1 cellular context compared by ENCODE assay signal in genomic region chr2:219252570-219252899, GRCh38.
TF ChIP-seq lines count a peak whose summit lies in the region.

No MANE protein-coding gene starts in this region.

TF ChIP-seq in A549, 52 proteins besides CTCF, POLR2A, EP300 and RAD21 (continued from another document):
- TF ChIP-seq EHMT2 (IDR thresholded peaks at IDR 0.05; ENCODE audit: low read depth): no peak
- TF ChIP-seq RFX5 (IDR thresholded peaks at IDR 0.05): no peak
- no peak for TF ChIP-seq CBX2 (IDR thresholded peaks at IDR 0.05; ENCODE audit: borderline replicate concordance, low read depth)
